8 cellular contexts compared by ENCODE assay signal in genomic region chr1:244451951-244452795, GRCh38.
DNase-seq lines count a peak whose midpoint lies in the region; ATAC-seq and FAIRE-seq lines count a peak whose summit lies in the region.

No MANE protein-coding gene starts in this region.

- peaks cover 54% of the 10 kb centered on the region for H3K4me1 Mint-ChIP-seq in central memory CD8-positive, alpha-beta T cell

- peaks cover 25% of the 10 kb centered on the region for H3K36me3 Mint-ChIP-seq in central memory CD8-positive, alpha-beta T cell (ENCODE audit: insufficient read depth)

- H3K27me3 Mint-ChIP-seq in central memory CD8-positive, alpha-beta T cell: no peaks in the 10 kb centered on the region

- H3K27ac Mint-ChIP-seq in central memory CD8-positive, alpha-beta T cell (ENCODE audit: low read depth): peak overlapping the region; percentile 90

- H3K9me3 Mint-ChIP-seq in central memory CD8-positive, alpha-beta T cell: peaks cover 5% of the 10 kb centered on the region

- H3K4me3 Mint-ChIP-seq in central memory CD8-positive, alpha-beta T cell: peak overlapping the region; percentile 91

- peak; percentile 87 for FAIRE-seq in islet of Langerhans (lab: Jason Lieb, UNC)

- DNase-seq in AG20443 (ENCODE audit: low spot score): peak; percentile 98
- DNase-seq in NCI-H345 treated with DMSO at 0.1 percent for 48 hours (lab: John Stamatoyannopoulos, UW; ENCODE audit: unreplicated experiment): peak; percentile 98
- peak; percentile 98 for DNase-seq in activated CD4-positive, CD25-positive, alpha-beta regulatory T cell treated with anti-CD3 and anti-CD28 coated beads, Interleukin-2, amount 50 U/mL, for 16 hours (ENCODE audit: low read depth, low spot score)
- peak; percentile 96 to 97 for DNase-seq in central memory CD8-positive, alpha-beta T cell (ENCODE audit: low spot score in 2 of 2)
- peak; percentile 97 for DNase-seq in stimulated activated CD4-positive, alpha-beta T cell treated with anti-CD3 and anti-CD28 coated beads, Interleukin-12 subunit alpha, Interleukin-12 subunit beta, amount 100 ng/mL, for 24 hours (ENCODE audit: low read depth in 2 of 2)

- ATAC-seq in GM19035 (IDR thresholded peaks at IDR 0.05; ENCODE audit: unreplicated experiment) (peak; percentile 92), HG03354 (IDR thresholded peaks at IDR 0.05; ENCODE audit: poor library complexity, severe bottlenecking, unreplicated experiment) (peak; percentile 93)
- ATAC-seq in central memory CD8-positive, alpha-beta T cell (replicated peaks; ENCODE audit: extremely low read depth, poor library complexity, severe bottlenecking): peak; percentile 84

Comparison
In these comparisons a context has a peak if more than half of its experiments do, and no peak if none do; other contexts are left out.
1. Peak in every context shown above with its lines: DNase-seq and ATAC-seq.